ENCODE assay signal across 11 cellular contexts in the genomic region with DNA sequence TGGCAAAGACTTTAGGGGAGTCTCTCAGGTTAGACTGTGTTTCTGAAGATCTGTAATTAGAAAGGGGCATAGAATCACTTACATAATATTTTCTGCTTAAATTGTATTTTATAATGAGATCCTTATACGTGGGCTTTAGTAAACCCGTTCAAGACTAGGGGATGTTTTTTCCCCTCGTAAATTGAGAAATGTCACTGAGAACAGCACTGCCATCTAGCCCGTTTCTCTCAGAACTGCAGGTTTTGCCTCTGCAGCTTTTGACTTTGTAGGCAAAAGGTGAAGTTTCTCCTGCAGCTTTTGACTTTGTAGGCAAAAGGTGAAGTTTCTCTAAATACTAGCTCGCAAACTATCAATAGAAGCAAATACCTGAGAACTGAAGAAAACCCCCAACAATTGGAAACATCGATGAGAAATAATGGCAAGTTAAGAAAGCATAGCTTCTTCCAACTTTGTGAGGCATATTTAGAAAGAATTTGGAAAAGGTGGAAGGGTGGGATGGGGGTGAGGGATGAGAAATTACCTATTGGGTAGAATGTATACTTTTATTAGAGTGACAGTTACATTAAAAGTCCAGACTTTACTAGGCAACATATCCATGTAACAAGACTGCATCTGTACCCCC. TPM values are rescaled to one million over a fixed set of nuclear protein-coding genes. Genes with fewer than 3 reads are reported as not detected.
DNase-seq lines count a peak whose midpoint lies in the region; ATAC-seq, FAIRE-seq and TF ChIP-seq lines count a peak whose summit lies in the region.
"Had no signal": no experiment of that assay in that cellular context is flagged by ENCODE, and none has a peak within 500 bp of the region (broad histone marks: within the 10 kb centered on the region; RNA-seq: fewer than 3 reads in every experiment).

No MANE protein-coding gene starts in this region.

- no peak overlapping the region for H2BK120ac ChIP-seq in mesenchymal stem cell (ENCODE audit: low read depth, low read length)

- no peak overlapping the region for H3K4ac ChIP-seq in mesenchymal stem cell (ENCODE audit: low read depth in 1 of 2, low read length in 2 of 2)

- H4K20me1 ChIP-seq in HCT116 (ENCODE audit: insufficient read depth) = no peaks in the 10 kb centered on the region
- no peaks in the 10 kb centered on the region for H4K20me1 ChIP-seq in astrocyte (ENCODE audit: insufficient read depth, low read length)

- 25% methylated on average over 5 of the region's 6 CpGs for WGBS in mesenchymal stem cell

- RAD21 ChIA-PET in HCT116 (lab: Charles Lee; ENCODE audit: low non-redundant PET in 1 of 2, low total read pairs in 2 of 2, uncharacterized antibody in 2 of 2, unreplicated experiment in 2 of 2) = interaction anchor here in 1 of 2 experiments (0.7 kb wide), 2 partner anchors 54 to 267 kb away, joined by 3 read pairs; no protein-coding TSS in a partner anchor

- H2AFZ ChIP-seq in HCT116 (ENCODE audit: low read depth, low read length, poor library complexity, severe bottlenecking) (no peak overlapping the region), astrocyte (ENCODE audit: low read depth, low read length) (no peak overlapping the region), mesenchymal stem cell (ENCODE audit: low read depth, low read length) (no peak overlapping the region)

- BruUV-seq in HCT116 (replicated peaks; lab: Mats Ljungman, UMichigan) = no TSS peak

- no peaks in the 10 kb centered on the region for H3K9me2 ChIP-seq in HCT116 (ENCODE audit: insufficient read depth)

- H3K79me1 ChIP-seq in mesenchymal stem cell (replicated peaks; ENCODE audit: low read length, poor library complexity, severe bottlenecking) = no peaks in the 10 kb centered on the region

- no peak overlapping the region for H4K8ac ChIP-seq in mesenchymal stem cell (ENCODE audit: low read length)

- H3K9me3 Mint-ChIP-seq in astrocyte (ENCODE audit: unreplicated experiment) = peaks cover 3% of the 10 kb centered on the region
- peaks cover 11% of the 10 kb centered on the region for H3K9me3 Mint-ChIP-seq in activated T-helper 2 cell treated with anti-CD3 and anti-CD28 coated beads, Interferon-gamma antibody, Interleukin-2, Interleukin-4, amounts not matched to agents 10 μg/mL and 5 μg/mL and 100 μg/mL, durations not matched to agents 14 hours and 24 hours and 36 hours

- intact Hi-C loops in HCT116 (cut with micrococcal nuclease) = loop anchor here (5.0 kb wide), 2 partner anchors 268 to 503 kb away; no protein-coding TSS in a partner anchor
- intact Hi-C loops in activated T-helper 2 cell treated with anti-CD3 and anti-CD28 coated beads, Interferon-gamma antibody, Interleukin-2, Interleukin-4, amounts not matched to agents 10 μg/mL and 5 μg/mL and 100 μg/mL, durations not matched to agents 14 hours and 24 hours and 36 hours (cut with micrococcal nuclease) = loop anchor here (5.0 kb wide), 1 partner anchor 57 kb away; no protein-coding TSS in a partner anchor

- FAIRE-seq in astrocyte (lab: Jason Lieb, UNC) = no peak
- FAIRE-seq: A204.1 had no signal

- H3K14ac ChIP-seq in mesenchymal stem cell (ENCODE audit: low read length in 2 of 2) = no peak overlapping the region

- POLR2A ChIA-PET in HCT116 (lab: Charles Lee) = no interaction called here

- H3K4me1 ChIP-seq in HCT116 (ENCODE audit: control insufficient read depth in 1 of 2, insufficient read depth in 2 of 2, low read length in 2 of 2) (peaks cover 2 to 5% of the 10 kb centered on the region in 2 experiments; a peak in 3 of 4 replicates), astrocyte (ENCODE audit: insufficient read depth, low read length) (no peaks in the 10 kb centered on the region), mesenchymal stem cell (ENCODE audit: control insufficient read depth, insufficient read depth, low read depth, low read length) (no peaks in the 10 kb centered on the region)
- H3K4me1 ChIP-seq: left lung had no signal

- no peak overlapping the region for H3K18ac ChIP-seq in mesenchymal stem cell (ENCODE audit: low read depth in 1 of 2, low read length in 2 of 2)

- H3K9ac ChIP-seq in HCT116 (ENCODE audit: low read length) (no peak overlapping the region), astrocyte (ENCODE audit: low read length) (no peak overlapping the region), mesenchymal stem cell (ENCODE audit: low read length) (no peak overlapping the region)

- H4K91ac ChIP-seq in mesenchymal stem cell (ENCODE audit: low read length) = no peak overlapping the region

- H3K4me1 Mint-ChIP-seq in astrocyte (ENCODE audit: low read depth, unreplicated experiment) = no peaks in the 10 kb centered on the region
- H3K4me1 Mint-ChIP-seq in activated T-helper 2 cell treated with anti-CD3 and anti-CD28 coated beads, Interferon-gamma antibody, Interleukin-2, Interleukin-4, amounts not matched to agents 10 μg/mL and 5 μg/mL and 100 μg/mL, durations not matched to agents 14 hours and 24 hours and 36 hours (ENCODE audit: low read depth) = peaks cover 18% of the 10 kb centered on the region

- ATAC-seq in HCT116 = no peak
- ATAC-seq: left lung had no signal

- H3K23ac ChIP-seq in mesenchymal stem cell (ENCODE audit: low read length in 2 of 2) = no peak overlapping the region

- DNase-seq in DMS 273 (lab: John Stamatoyannopoulos, UW; ENCODE audit: unreplicated experiment) = peak; percentile 59
- no peak for DNase-seq in DMS 273 treated with DMSO at 0.1 percent for 48 hours (lab: John Stamatoyannopoulos, UW)
- no peak for DNase-seq in HCT116 (ENCODE audit: low read depth, low spot score)
- no peak for DNase-seq in astrocyte (ENCODE audit: low read depth)
- peak; percentile 9 for DNase-seq in mesenchymal stem cell
- no peak for DNase-seq in NCI-H526 treated with DMSO at 0.1 percent for 48 hours (lab: John Stamatoyannopoulos, UW)
- no peak for DNase-seq in activated T-helper 2 cell treated with anti-CD3 and anti-CD28 coated beads, Interferon-gamma antibody, Interleukin-2, Interleukin-4, amounts not matched to agents 10 μg/mL and 5 μg/mL and 100 μg/mL, durations not matched to agents 14 hours and 24 hours and 36 hours (ENCODE audit: low spot score)
- DNase-seq in SKM-1 (lab: John Stamatoyannopoulos, UW; ENCODE audit: unreplicated experiment) = no peak
- DNase-seq: activated T-cell treated with anti-CD3 and anti-CD28 coated beads, Interleukin-2, amount 50 U/mL, for 1 hour; left lung had no signal

- no peak overlapping the region for H3K4me2 ChIP-seq in HCT116 (ENCODE audit: low read length)
- no peak overlapping the region for H3K4me2 ChIP-seq in astrocyte (ENCODE audit: low read length)
- H3K4me2 ChIP-seq in mesenchymal stem cell (ENCODE audit: low read length, poor library complexity, severe bottlenecking) = no peak overlapping the region

- H2BK5ac ChIP-seq in mesenchymal stem cell (ENCODE audit: low read depth, low read length, poor library complexity, severe bottlenecking) = no peak overlapping the region

- peak; percentile 53 for TF ChIP-seq RAD21 in HCT116 (IDR thresholded peaks at IDR 0.05; ENCODE audit: low read depth)

- no peak for TF ChIP-seq POLR2A in HCT116 (IDR thresholded peaks at IDR 0.05; ENCODE audit: borderline replicate concordance, extremely low read depth, insufficient read depth, insufficient read length)

- peak; percentile 35 to 58 (median 48); a peak in 5 of 6 replicates for TF ChIP-seq CTCF in HCT116 (IDR thresholded peaks at IDR 0.05 in 2 of 3, conservative IDR thresholded peaks at IDR 0.05 in 1 of 3; ENCODE audit: borderline replicate concordance in 1 of 3, insufficient read depth in 1 of 3, low read depth in 2 of 3, low read length in 2 of 3)
- peak; percentile 24 for TF ChIP-seq CTCF in astrocyte (IDR thresholded peaks at IDR 0.05; ENCODE audit: insufficient read depth, low read depth, low read length)

- CTCF ChIA-PET in HCT116 (lab: Charles Lee) = interaction anchor here (1.0 to 3.3 kb wide), 4 partner anchors 62 to 270 kb away, joined by 3 to 30 read pairs (median 4); no protein-coding TSS in a partner anchor

- H3K4me3 ChIP-seq in HCT116 (replicated peaks in 1 of 2; ENCODE audit: low read depth in 1 of 2, low read length in 2 of 2) (no peak overlapping the region), astrocyte (ENCODE audit: insufficient read depth, low read depth, low read length) (no peak overlapping the region), mesenchymal stem cell (ENCODE audit: insufficient read depth in 1 of 2, low read depth in 1 of 2, low read length in 2 of 2) (no peak overlapping the region)
- H3K4me3 ChIP-seq: left lung had no signal

- H3K36me3 ChIP-seq in HCT116 (ENCODE audit: control insufficient read depth in 1 of 2, insufficient read depth in 2 of 2, low read length in 2 of 2) (no peaks in the 10 kb centered on the region), astrocyte (ENCODE audit: insufficient read depth, low read length) (no peaks in the 10 kb centered on the region), mesenchymal stem cell (ENCODE audit: control insufficient read depth in 1 of 2, insufficient read depth in 2 of 2, low read depth in 1 of 2, low read length in 2 of 2) (no peaks in the 10 kb centered on the region)
- H3K36me3 ChIP-seq: left lung had no signal

- H2AK5ac ChIP-seq in mesenchymal stem cell (ENCODE audit: low read length, severe bottlenecking) = no peak overlapping the region

- peaks cover 15% of the 10 kb centered on the region for H3K27me3 Mint-ChIP-seq in astrocyte (ENCODE audit: low read depth, unreplicated experiment)
- peaks cover 2% of the 10 kb centered on the region for H3K27me3 Mint-ChIP-seq in activated T-helper 2 cell treated with anti-CD3 and anti-CD28 coated beads, Interferon-gamma antibody, Interleukin-2, Interleukin-4, amounts not matched to agents 10 μg/mL and 5 μg/mL and 100 μg/mL, durations not matched to agents 14 hours and 24 hours and 36 hours (ENCODE audit: low read depth)

- H3K27ac ChIP-seq in HCT116 (ENCODE audit: low read depth, low read length) (no peak overlapping the region), astrocyte (ENCODE audit: low read depth, low read length) (no peak overlapping the region), mesenchymal stem cell (ENCODE audit: low read length, poor library complexity, severe bottlenecking) (no peak overlapping the region)
- H3K27ac ChIP-seq: left lung had no signal

- H2BK15ac ChIP-seq in mesenchymal stem cell (ENCODE audit: low read depth, poor library complexity, severe bottlenecking) = no peak overlapping the region

- H3K27ac Mint-ChIP-seq in astrocyte (ENCODE audit: unreplicated experiment) = no peak overlapping the region
- no peak overlapping the region for H3K27ac Mint-ChIP-seq in activated T-helper 2 cell treated with anti-CD3 and anti-CD28 coated beads, Interferon-gamma antibody, Interleukin-2, Interleukin-4, amounts not matched to agents 10 μg/mL and 5 μg/mL and 100 μg/mL, durations not matched to agents 14 hours and 24 hours and 36 hours

- H2BK12ac ChIP-seq in mesenchymal stem cell (ENCODE audit: low read length in 2 of 2) = no peak overlapping the region

- peaks cover 3% of the 10 kb centered on the region for H3K36me3 Mint-ChIP-seq in astrocyte (ENCODE audit: low read depth, unreplicated experiment)
- peaks cover 5% of the 10 kb centered on the region for H3K36me3 Mint-ChIP-seq in activated T-helper 2 cell treated with anti-CD3 and anti-CD28 coated beads, Interferon-gamma antibody, Interleukin-2, Interleukin-4, amounts not matched to agents 10 μg/mL and 5 μg/mL and 100 μg/mL, durations not matched to agents 14 hours and 24 hours and 36 hours (ENCODE audit: low read depth)

- H3K79me2 ChIP-seq in HCT116 (ENCODE audit: insufficient read depth, low read length) (no peaks in the 10 kb centered on the region), astrocyte (ENCODE audit: insufficient read depth, low read length) (no peaks in the 10 kb centered on the region)

- no peak overlapping the region for H3K4me3 Mint-ChIP-seq in astrocyte (ENCODE audit: unreplicated experiment)
- H3K4me3 Mint-ChIP-seq in activated T-helper 2 cell treated with anti-CD3 and anti-CD28 coated beads, Interferon-gamma antibody, Interleukin-2, Interleukin-4, amounts not matched to agents 10 μg/mL and 5 μg/mL and 100 μg/mL, durations not matched to agents 14 hours and 24 hours and 36 hours (ENCODE audit: low read depth) = no peak overlapping the region

- H3K9me3 ChIP-seq in HCT116 (ENCODE audit: control insufficient read depth in 1 of 2, insufficient read depth in 1 of 2, low read depth in 1 of 2, low read length in 2 of 2) = peaks cover 6 to 7% of the 10 kb centered on the region in 2 experiments; a peak in 2 of 4 replicates
- H3K9me3 ChIP-seq in astrocyte (ENCODE audit: insufficient read depth, low read depth, low read length) = peaks cover 3% of the 10 kb centered on the region
- H3K9me3 ChIP-seq in mesenchymal stem cell (ENCODE audit: control insufficient read depth, low read length) = peaks cover 6% of the 10 kb centered on the region

- H3K27me3 ChIP-seq in HCT116 (ENCODE audit: insufficient read depth, low read length) (no peaks in the 10 kb centered on the region), astrocyte (ENCODE audit: insufficient read depth, low read length) (no peaks in the 10 kb centered on the region), mesenchymal stem cell (ENCODE audit: control insufficient read depth in 1 of 2, insufficient read depth in 1 of 2, low read length in 2 of 2) (peaks cover 0 to 30% of the 10 kb centered on the region in 2 experiments)

RNA-seq across cellular contexts. Expression of a gene that starts 9.9 kb away (rescaled TPM):
- total RNA-seq in HCT116 (2021; ENCODE audit: unreplicated experiment) (not detected), astrocyte (0.10 TPM in 1 of 2 replicates, not detected in the other)
- polyA plus RNA-seq in HCT116 (2012) = 0.15 and 0.17 TPM in 2 replicates
- not detected for polyA plus RNA-seq in mesenchymal stem cell (2013, experiment 1 of 2)
- polyA plus RNA-seq in mesenchymal stem cell (2013, experiment 2 of 2) = not detected
- not detected in 2 replicates for total RNA-seq in activated T-helper 2 cell treated with anti-CD3 and anti-CD28 coated beads, Interferon-gamma antibody, Interleukin-2, Interleukin-4, amounts not matched to agents 10 μg/mL and 5 μg/mL and 100 μg/mL, durations not matched to agents 14 hours and 24 hours and 36 hours

Comparison
In these comparisons a context has a peak if more than half of its experiments do, and no peak if none do; other contexts are left out.
1. DNase-seq: peak in DMS 273 (single experiment) and mesenchymal stem cell (single experiment); none in DMS 273 treated with DMSO at 0.1 percent for 48 hours (single experiment), HCT116 (single experiment), astrocyte (single experiment), NCI-H526 treated with DMSO at 0.1 percent for 48 hours (single experiment), activated T-helper 2 cell treated with anti-CD3 and anti-CD28 coated beads, Interferon-gamma antibody, Interleukin-2, Interleukin-4, amounts not matched to agents 10 μg/mL and 5 μg/mL and 100 μg/mL, durations not matched to agents 14 hours and 24 hours and 36 hours (single experiment) and SKM-1 (single experiment).